In the genomic region with DNA sequence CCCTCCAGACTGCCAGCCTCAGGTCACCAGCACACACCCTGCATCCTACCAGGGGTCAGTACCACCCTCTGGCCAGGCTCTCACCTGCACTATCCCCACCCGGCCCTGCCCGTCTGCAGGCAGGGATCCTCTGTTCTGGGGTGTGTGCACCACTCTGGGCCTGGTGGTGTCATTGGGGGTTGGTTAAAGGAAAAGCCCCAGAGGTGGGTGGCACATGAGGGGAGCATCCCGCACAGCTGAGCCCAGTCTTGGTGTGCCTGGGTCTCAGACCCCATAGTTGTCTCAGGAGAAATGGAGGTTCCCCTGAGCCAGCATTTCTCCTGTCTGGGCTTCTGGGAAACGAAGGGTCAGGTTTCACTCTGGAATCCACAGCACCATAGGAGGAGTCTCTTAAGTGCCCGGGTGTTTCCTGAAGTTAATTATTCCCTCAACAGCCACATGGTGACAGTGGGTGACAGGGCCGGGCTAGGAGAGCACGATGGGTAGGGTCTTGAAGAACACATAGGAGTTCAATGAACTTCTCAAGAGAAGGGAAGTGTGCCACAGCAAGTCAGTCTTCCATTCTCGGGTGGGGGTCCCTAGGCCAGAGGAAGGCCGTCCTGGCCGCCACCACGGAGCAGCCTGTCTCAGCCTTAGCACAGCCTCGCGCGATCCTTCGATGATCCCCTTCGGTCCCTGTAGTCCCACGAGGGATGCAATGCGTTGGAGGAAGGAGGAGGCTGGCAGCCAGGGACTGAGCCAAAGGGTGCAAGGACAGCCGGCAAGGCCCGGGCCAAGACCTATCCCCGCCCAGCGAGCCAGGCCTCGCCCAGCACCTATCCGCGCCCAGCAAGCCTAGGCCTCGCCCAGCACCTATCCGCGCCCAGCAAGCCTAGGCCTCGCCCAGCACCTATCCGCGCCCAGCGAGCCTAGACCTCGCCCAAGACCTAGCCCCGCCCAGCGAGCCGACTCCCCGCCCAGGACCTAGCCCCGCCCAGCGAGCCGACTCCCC, we compare ENCODE assay signal across 8 cellular contexts. TPM values are rescaled to one million over a fixed set of nuclear protein-coding genes. Genes with fewer than 3 reads are reported as not detected.
DNase-seq lines count a peak whose midpoint lies in the region; ATAC-seq and TF ChIP-seq lines count a peak whose summit lies in the region.

No MANE protein-coding gene starts in this region.

- peaks cover 4% of the 10 kb centered on the region for H3K27me3 Mint-ChIP-seq in endothelial cell (ENCODE audit: unreplicated experiment)
- no peaks in the 10 kb centered on the region for H3K27me3 Mint-ChIP-seq in mesothelial cell of epicardium (ENCODE audit: low read depth)

- H3K4me3 ChIP-seq in A673 (ENCODE audit: low read depth, low read length, poor library complexity, severe bottlenecking): no peak overlapping the region

- TF ChIP-seq CTCF in A673 (conservative IDR thresholded peaks at IDR 0.05; ENCODE audit: low read depth, low read length): no peak
- no peak for TF ChIP-seq CTCF in endothelial cell (IDR thresholded peaks at IDR 0.05; ENCODE audit: unreplicated experiment)
- no peak for TF ChIP-seq CTCF in mesothelial cell of epicardium (IDR thresholded peaks at IDR 0.05; ENCODE audit: unreplicated experiment)

- CTCF ChIA-PET in A673 (lab: Charles Lee): no interaction called here

- peaks cover 49% of the 10 kb centered on the region for H3K36me3 ChIP-seq in A673 (ENCODE audit: insufficient read depth, low read length, poor library complexity, severe bottlenecking)

- peaks cover 17% of the 10 kb centered on the region for H3K4me1 ChIP-seq in A673 (ENCODE audit: insufficient read depth, low read length, poor library complexity, severe bottlenecking)

- H3K36me3 Mint-ChIP-seq in endothelial cell (ENCODE audit: low read depth, unreplicated experiment): peaks cover 23% of the 10 kb centered on the region
- peaks cover 20% of the 10 kb centered on the region for H3K36me3 Mint-ChIP-seq in mesothelial cell of epicardium

- intact Hi-C loops in A673 (cut with micrococcal nuclease; ENCODE audit: unreplicated experiment): loop anchor here (2.0 to 5.0 kb wide), 2 partner anchors 40 to 527 kb away; a partner anchor contains a TSS

- H3K4me3 Mint-ChIP-seq in endothelial cell (ENCODE audit: unreplicated experiment) (no peak overlapping the region), mesothelial cell of epicardium (peak overlapping the region; percentile 51)

- POLR2A ChIA-PET in A673 (lab: Charles Lee; ENCODE audit: low non-redundant PET): no interaction called here

- peak overlapping the region; percentile 41 for H3K27ac ChIP-seq in A673 (ENCODE audit: low read depth, low read length, poor library complexity, severe bottlenecking)

- peaks cover 21% of the 10 kb centered on the region for H3K4me1 Mint-ChIP-seq in endothelial cell (ENCODE audit: unreplicated experiment)
- peaks cover 19% of the 10 kb centered on the region for H3K4me1 Mint-ChIP-seq in mesothelial cell of epicardium

- DNase-seq in A673 (ENCODE audit: low spot score): peak; percentile 85
- peak; percentile 58 for DNase-seq in NCI-H526 treated with DMSO at 0.1 percent for 48 hours (lab: John Stamatoyannopoulos, UW)
- DNase-seq in activated CD8-positive, alpha-beta memory T cell treated with anti-CD3 and anti-CD28 coated beads for 4 hours (ENCODE audit: low read depth in 2 of 2): peak; percentile 20 to 50
- peak; percentile 59 for DNase-seq in endothelial cell (ENCODE audit: low spot score)
- peak; percentile 51 to 80 for DNase-seq in mesothelial cell of epicardium (ENCODE audit: low spot score in 2 of 2, unreplicated experiment in 2 of 2)
- DNase-seq in stimulated activated CD8-positive, alpha-beta memory T cell treated with anti-CD3 and anti-CD28 coated beads, Interleukin-2, amount 100 ng/mL, for 48 hours (ENCODE audit: low read depth in 2 of 2): peak; percentile 47 to 72
- DNase-seq in GM19238 (ENCODE audit: insufficient read length, low spot score): no peak

- H3K27ac Mint-ChIP-seq in endothelial cell (ENCODE audit: unreplicated experiment) (peak overlapping the region; percentile 33), mesothelial cell of epicardium (peak overlapping the region; percentile 84)

- H3K9me3 ChIP-seq in A673 (ENCODE audit: low read depth, low read length, poor library complexity, severe bottlenecking): no peaks in the 10 kb centered on the region

- H3K9me3 Mint-ChIP-seq in endothelial cell (ENCODE audit: unreplicated experiment): no peaks in the 10 kb centered on the region
- no peaks in the 10 kb centered on the region for H3K9me3 Mint-ChIP-seq in mesothelial cell of epicardium

- ATAC-seq in GM21367 (IDR thresholded peaks at IDR 0.05; ENCODE audit: unreplicated experiment): peak; percentile 22

- BruUV-seq in A673 (replicated peaks; lab: Mats Ljungman, UMichigan): no TSS peak

- no peaks in the 10 kb centered on the region for H3K27me3 ChIP-seq in A673 (replicated peaks; ENCODE audit: insufficient read depth, low read depth, low read length, poor library complexity)

RNA-seq across cellular contexts. Expression of a gene that starts 1.1 kb away (rescaled TPM):
- total RNA-seq in A673 (2021) (53.3 and 72.1 TPM in 2 replicates), endothelial cell (ENCODE audit: unreplicated experiment) (19.1 TPM), mesothelial cell of epicardium (54.9 to 55.1 TPM (median 54.9 TPM) in 3 replicates)

RNA-seq across cellular contexts. Expression of a gene that starts 39.2 kb away (rescaled TPM):
- total RNA-seq in A673 (2021): 342 and 360 TPM in 2 replicates
- 487 TPM for total RNA-seq in endothelial cell (ENCODE audit: unreplicated experiment)
- total RNA-seq in mesothelial cell of epicardium: 507 to 522 TPM (median 508 TPM) in 3 replicates

RNA-seq across cellular contexts. Expression of a gene that starts 39.5 kb away (rescaled TPM):
- total RNA-seq in A673 (2021): 510 and 581 TPM in 2 replicates
- 364 TPM for total RNA-seq in endothelial cell (ENCODE audit: unreplicated experiment)
- 479 to 484 TPM (median 480 TPM) in 3 replicates for total RNA-seq in mesothelial cell of epicardium
